19 cellular contexts compared by ENCODE assay signal in genomic region chr10:21281173-21281572, GRCh38.
DNase-seq lines count a peak whose midpoint lies in the region; ATAC-seq and TF ChIP-seq lines count a peak whose summit lies in the region.
"Had no signal": no experiment of that assay in that cellular context is flagged by ENCODE, and none has a peak within 500 bp of the region (broad histone marks: within the 10 kb centered on the region; RNA-seq: fewer than 3 reads in every experiment).

No MANE protein-coding gene starts in this region.

- H3K36me3 ChIP-seq in HUES48 (ENCODE audit: control insufficient read depth, insufficient read depth, low read length), result no peaks in the 10 kb centered on the region
- no peaks in the 10 kb centered on the region for H3K36me3 ChIP-seq in Panc1 (ENCODE audit: control insufficient read depth, insufficient read depth, low read length)
- H3K36me3 ChIP-seq in iPS DF 6.9 (ENCODE audit: control insufficient read depth, insufficient read depth, low read length), result no peaks in the 10 kb centered on the region
- no peaks in the 10 kb centered on the region for H3K36me3 ChIP-seq in sigmoid colon
- H3K36me3 ChIP-seq in adrenal gland (replicated peaks in 1 of 2), result no peaks in the 10 kb centered on the region
- H3K36me3 ChIP-seq: BE2C, MG63 had no signal

- TF ChIP-seq EP300 in sigmoid colon (IDR thresholded peaks at IDR 0.05), result no peak

- TF ChIP-seq CTCF in Panc1 (IDR thresholded peaks at IDR 0.05), result no peak
- no peak for TF ChIP-seq CTCF in sigmoid colon (IDR thresholded peaks at IDR 0.05)
- no peak for TF ChIP-seq CTCF in adrenal gland (IDR thresholded peaks at IDR 0.05)

- H3K4me3 ChIP-seq in HUES48 (ENCODE audit: low read depth, low read length), result peak overlapping the region; percentile 34; the same call in 1 of the 2 replicates
- no peak overlapping the region for H3K4me3 ChIP-seq in Panc1 (ENCODE audit: low read depth in 2 of 2, low read length in 2 of 2)
- no peak overlapping the region for H3K4me3 ChIP-seq in iPS DF 6.9 (ENCODE audit: low read length)
- no peak overlapping the region for H3K4me3 ChIP-seq in sigmoid colon
- H3K4me3 ChIP-seq in adrenal gland, result no peak overlapping the region
- H3K4me3 ChIP-seq: MG63, SK-N-MC had no signal

- H3K4me1 ChIP-seq in HUES48 (ENCODE audit: control insufficient read depth, insufficient read depth, low read length) (peaks cover 56% of the 10 kb centered on the region), Panc1 (ENCODE audit: control insufficient read depth, insufficient read depth, low read length) (peaks cover 50% of the 10 kb centered on the region), iPS DF 6.9 (ENCODE audit: control insufficient read depth, insufficient read depth, low read length) (peaks cover 10% of the 10 kb centered on the region; the same call in 1 of the 2 replicates), sigmoid colon (no peaks in the 10 kb centered on the region), adrenal gland (replicated peaks in 1 of 2) (peaks cover 0 to 10% of the 10 kb centered on the region in 2 donors)
- H3K4me1 ChIP-seq: BE2C had no signal

- H3K27ac ChIP-seq in HUES48 (ENCODE audit: low read depth, low read length) (peak overlapping the region; percentile 93), Panc1 (ENCODE audit: low read length) (peak overlapping the region; percentile 96), iPS DF 6.9 (ENCODE audit: low read length) (peak overlapping the region; percentile 98), sigmoid colon (no peak overlapping the region), adrenal gland (no peak overlapping the region)
- H3K27ac ChIP-seq: SK-N-MC had no signal

- in situ Hi-C loops in Panc1 (cut with HindIII; ENCODE audit: low pct_unique_long_range_greater_than_20kb, low sequenced_read_pairs), result no loop called here

- peak overlapping the region; percentile 32 for H3K9ac ChIP-seq in HUES48 (ENCODE audit: low read depth, low read length)

- no peak for DNase-seq in Panc1 (ENCODE audit: low read depth, low spot score)
- DNase-seq in iPS DF 6.9 (ENCODE audit: low read depth, low spot score), result no peak
- peak; percentile 26 for DNase-seq in sigmoid colon
- DNase-seq in HCEC 1CT, result no peak
- DNase-seq in adrenal gland, result no peak
- DNase-seq: BE2C; CD4-positive, alpha-beta T cell; DMS79 treated with DMSO at 0.1 percent for 48 hours; Karpas-422; MG63; NCI-H1105 treated with DMSO at 0.1 percent for 48 hours; NCI-H2029; NCI-H2171; NCI-H446; NK-92 treated with Interleukin-12 subunit alpha and Interleukin-12 subunit beta, amount 100 ng/mL, for 24 hours; T-cell had no signal

- BruUV-seq in Panc1 (replicated peaks; lab: Mats Ljungman, UMichigan), result no TSS peak

- intact Hi-C loops in Panc1 (cut with micrococcal nuclease; ENCODE audit: unreplicated experiment), result loop anchor here (5.0 kb wide), 1 partner anchor 211 kb away; no protein-coding TSS in a partner anchor
- intact Hi-C loops in sigmoid colon (cut with DNase I), result no loop called here
- intact Hi-C loops in adrenal gland (cut with DNase I), result loop anchor here (5.0 to 10.0 kb wide), 2 partner anchors 94 to 211 kb away; no protein-coding TSS in a partner anchor

- H3K27me3 ChIP-seq in HUES48 (ENCODE audit: control insufficient read depth, insufficient read depth, low read length) (no peaks in the 10 kb centered on the region), Panc1 (ENCODE audit: control insufficient read depth, insufficient read depth, low read length) (no peaks in the 10 kb centered on the region), iPS DF 6.9 (ENCODE audit: control insufficient read depth, insufficient read depth, low read length) (no peaks in the 10 kb centered on the region), sigmoid colon (no peaks in the 10 kb centered on the region), adrenal gland (no peaks in the 10 kb centered on the region)
- H3K27me3 ChIP-seq: BE2C, MG63 had no signal

- POLR2A ChIA-PET in Panc1 (lab: Charles Lee), result no interaction called here

- no peaks in the 10 kb centered on the region for H3K9me3 ChIP-seq in HUES48 (ENCODE audit: control insufficient read depth, insufficient read depth, low read length)
- no peaks in the 10 kb centered on the region for H3K9me3 ChIP-seq in Panc1 (ENCODE audit: control insufficient read depth, insufficient read depth, low read depth, low read length)
- no peaks in the 10 kb centered on the region for H3K9me3 ChIP-seq in iPS DF 6.9 (ENCODE audit: control insufficient read depth, insufficient read depth, low read length)
- H3K9me3 ChIP-seq in sigmoid colon, result no peaks in the 10 kb centered on the region
- H3K9me3 ChIP-seq in adrenal gland (replicated peaks in 1 of 3), result no peaks in the 10 kb centered on the region
- H3K9me3 ChIP-seq: BE2C, MG63 had no signal

- CTCF ChIA-PET in Panc1 (lab: Charles Lee), result no interaction called here

- ATAC-seq in Panc1 (no peak), GM21447 (IDR thresholded peaks at IDR 0.05; ENCODE audit: unreplicated experiment) (no peak)
- ATAC-seq: T-cell had no signal

- TF ChIP-seq POLR2A in sigmoid colon (IDR thresholded peaks at IDR 0.05) (no peak), adrenal gland (IDR thresholded peaks at IDR 0.05) (no peak)

- WGBS in iPS DF 6.9 (ENCODE audit: insufficient coverage, insufficient read length), result no CpG with 5 or more reads among the region's 2 CpGs
- WGBS in sigmoid colon, 2 donors, result 93% methylated on average over 2 of the region's 2 CpGs
- 88 to 95% (median 94%) methylated on average over 2 of the region's 2 CpGs for WGBS in adrenal gland, 4 donors

Comparison
In these comparisons a context has a peak if more than half of its experiments do, and no peak if none do; other contexts are left out.
1. H3K27ac ChIP-seq: peak in HUES48 (single experiment), Panc1 (single experiment) and iPS DF 6.9 (single experiment); none in sigmoid colon (0 of 4) and adrenal gland (0 of 5).